8 cellular contexts compared by ENCODE assay signal in genomic region chr11:66418168-66418985, GRCh38. TPM values are rescaled to one million over a fixed set of nuclear protein-coding genes. Genes with fewer than 3 reads are reported as not detected.
DNase-seq lines count a peak whose midpoint lies in the region; ATAC-seq and TF ChIP-seq lines count a peak whose summit lies in the region.

No MANE protein-coding gene starts in this region.

- H3K9me3 Mint-ChIP-seq in HFFc6, result peaks cover 6% of the 10 kb centered on the region; the same call in 1 of the 2 replicates

- H3K4me2 ChIP-seq in BLaER1 treated with 17β-estradiol and CSF1 and Interleukin-3, amounts not matched to agents 10 nM and 100 nM, result peak overlapping the region; percentile 24 to 82 (median 56); a peak in 21 of 22 replicates

- H3K4me3 Mint-ChIP-seq in HFFc6, result peak overlapping the region; percentile 71

- no peak for ATAC-seq in HG02885 (IDR thresholded peaks at IDR 0.05; ENCODE audit: poor library complexity, unreplicated experiment)

- peak; percentile 69 for TF ChIP-seq CTCF in HFFc6 (IDR thresholded peaks at IDR 0.05)

- peaks cover 18% of the 10 kb centered on the region for H3K27me3 Mint-ChIP-seq in HFFc6 (ENCODE audit: insufficient read depth)

- no peak overlapping the region for H3K27ac ChIP-seq in BLaER1 treated with 17β-estradiol and CSF1 and Interleukin-3, amounts not matched to agents 10 nM and 100 nM

- peaks cover 32% of the 10 kb centered on the region for H3K4me1 Mint-ChIP-seq in HFFc6 (ENCODE audit: low read depth)

- H3K9ac ChIP-seq in BLaER1 treated with 17β-estradiol and CSF1 and Interleukin-3, amounts not matched to agents 10 nM and 100 nM, result no peak overlapping the region
- H3K9ac ChIP-seq in NT2/D1 (ENCODE audit: insufficient read length, low read depth), result no peak overlapping the region
- no peak overlapping the region for H3K9ac ChIP-seq in endocrine pancreas (ENCODE audit: control insufficient read depth, insufficient read depth, low read length)

- peaks cover 78 to 99% (median 97%) of the 10 kb centered on the region in 11 experiments for H3K27me3 ChIP-seq in BLaER1 treated with 17β-estradiol and CSF1 and Interleukin-3, amounts not matched to agents 10 nM and 100 nM
- peaks cover 32% of the 10 kb centered on the region for H3K27me3 ChIP-seq in NT2/D1 (ENCODE audit: insufficient read depth, insufficient read length)
- no peaks in the 10 kb centered on the region for H3K27me3 ChIP-seq in endocrine pancreas (ENCODE audit: control insufficient read depth, insufficient read depth, low read length)

- H3K4me3 ChIP-seq in BLaER1 treated with 17β-estradiol and CSF1 and Interleukin-3, amounts not matched to agents 10 nM and 100 nM, result no peak overlapping the region
- H3K4me3 ChIP-seq in NT2/D1 (ENCODE audit: insufficient read length, low read depth) (no peak overlapping the region), endocrine pancreas (ENCODE audit: control insufficient read depth, insufficient read depth, low read length) (peak overlapping the region; percentile 32)

- peaks cover 0 to 56% (median 12%) of the 10 kb centered on the region in 11 experiments; a peak in 13 of 22 replicates for H4K20me1 ChIP-seq in BLaER1 treated with 17β-estradiol and CSF1 and Interleukin-3, amounts not matched to agents 10 nM and 100 nM

- peaks cover 4% of the 10 kb centered on the region; the same call in 1 of the 2 replicates for H3K36me3 Mint-ChIP-seq in HFFc6 (ENCODE audit: low read depth)

- H3K9me3 ChIP-seq in BLaER1 treated with 17β-estradiol and CSF1 and Interleukin-3, amounts not matched to agents 10 nM and 100 nM (replicated peaks in 1 of 11), result peaks cover 0 to 24% (median 0%) of the 10 kb centered on the region in 11 experiments; a peak in 6 of 22 replicates
- H3K9me3 ChIP-seq in NT2/D1 (ENCODE audit: insufficient read depth, low read length) (no peaks in the 10 kb centered on the region), endocrine pancreas (ENCODE audit: control insufficient read depth, low read length) (no peaks in the 10 kb centered on the region)

- peaks cover 8 to 15% (median 11%) of the 10 kb centered on the region in 10 experiments; a peak in 18 of 20 replicates for H3K4me1 ChIP-seq in BLaER1 treated with 17β-estradiol and CSF1 and Interleukin-3, amounts not matched to agents 10 nM and 100 nM
- H3K4me1 ChIP-seq in NT2/D1 (ENCODE audit: insufficient read depth, insufficient read length) (peaks cover 20% of the 10 kb centered on the region), endocrine pancreas (ENCODE audit: control insufficient read depth, insufficient read depth, low read length) (peaks cover 14% of the 10 kb centered on the region)

- H3K36me3 ChIP-seq in BLaER1 treated with 17β-estradiol and CSF1 and Interleukin-3, amounts not matched to agents 10 nM and 100 nM, result no peaks in the 10 kb centered on the region
- H3K36me3 ChIP-seq in NT2/D1 (ENCODE audit: insufficient read depth, insufficient read length, low read length) (peaks cover 14% of the 10 kb centered on the region), endocrine pancreas (ENCODE audit: control insufficient read depth, insufficient read depth, low read length) (peaks cover 10% of the 10 kb centered on the region)

- peak overlapping the region; percentile 68 for H3K27ac Mint-ChIP-seq in HFFc6

- DNase-seq in HFFc6 (peak; percentile 97), NT2/D1 (ENCODE audit: low read depth, low spot score) (peak; percentile 81), midbrain (lab: John Stamatoyannopoulos, UW) (peak; percentile 33)
- DNase-seq in activated CD8-positive, alpha-beta memory T cell treated with anti-CD3 and anti-CD28 coated beads for 48 hours (ENCODE audit: low read depth in 2 of 3, low spot score in 2 of 3), result peak; percentile 37 to 58 (median 54)
- peak; percentile 33 for DNase-seq in stimulated activated CD8-positive, alpha-beta memory T cell treated with anti-CD3 and anti-CD28 coated beads, Interleukin-7, amount 100 ng/mL, for 24 hours (ENCODE audit: low read depth)

RNA-seq across cellular contexts. Expression of gene NPAS4, which starts 2.5 kb away (rescaled TPM):
- under 1 TPM in 3 of 6 experiments, not detected in 3; 0.14 to 0.36 (median 0.35) TPM for total RNA-seq in HFFc6 (2021; fragmentation: NEBNext Ultra II Directional; extraction: Animal tissue kit (Norgen Biotek cat#: 25700))

RNA-seq across cellular contexts. Expression of gene MRPL11, which starts 20.3 kb away (rescaled TPM):
- 10 to 100 TPM; 55.6 to 74.1 (median 67.6) TPM for total RNA-seq in HFFc6 (2021; fragmentation: NEBNext Ultra II Directional; extraction: Animal tissue kit (Norgen Biotek cat#: 25700))

RNA-seq across cellular contexts. Expression of gene SLC29A2, which starts 46.8 kb away (rescaled TPM):
- total RNA-seq in HFFc6 (2021; fragmentation: NEBNext Ultra II Directional; extraction: Animal tissue kit (Norgen Biotek cat#: 25700)), result not detected

RNA-seq across cellular contexts. Expression of gene PELI3, which starts 48.3 kb away (rescaled TPM):
- 1 to 10 TPM; 6.7 to 8.0 (median 7.2) TPM for total RNA-seq in HFFc6 (2021; fragmentation: NEBNext Ultra II Directional; extraction: Animal tissue kit (Norgen Biotek cat#: 25700))

Comparison
In these comparisons a context has a peak if more than half of its experiments do, and no peak if none do; other contexts are left out.
1. DNase-seq: peak in every context shown above with its lines; median percentile 97 in HFFc6; 81 in NT2/D1; 54 in activated CD8-positive, alpha-beta memory T cell treated with anti-CD3 and anti-CD28 coated beads for 48 hours; 33 in midbrain; 33 in stimulated activated CD8-positive, alpha-beta memory T cell treated with anti-CD3 and anti-CD28 coated beads, Interleukin-7, amount 100 ng/mL, for 24 hours.